Comparison of ENCODE assay signal across 23 cellular contexts in genomic region chr1:1956586-1957532, GRCh38. TPM values are rescaled to one million over a fixed set of nuclear protein-coding genes. Genes with fewer than 3 reads are reported as not detected.
A peak's percentile ranks its signal among the peaks of the same experiment; 100 is the strongest.
DNase-seq lines count a peak whose midpoint lies in the region; ATAC-seq and TF ChIP-seq lines count a peak whose summit lies in the region.
"Had no signal": no experiment of that assay in that cellular context is flagged by ENCODE, and none has a peak within 500 bp of the region (broad histone marks: within the 10 kb centered on the region; RNA-seq: fewer than 3 reads in every experiment).

No MANE protein-coding gene starts in this region.

- H3K9me3 ChIP-seq in BLaER1 (peaks cover 2% of the 10 kb centered on the region), lower lobe of right lung (no peaks in the 10 kb centered on the region), vagina (no peaks in the 10 kb centered on the region), gastroesophageal sphincter (no peaks in the 10 kb centered on the region)
- H3K9me3 ChIP-seq: A549, BE2C, HAP-1 had no signal

- H3K27me3 Mint-ChIP-seq in chondrocyte (ENCODE audit: low read depth) = peaks cover 23% of the 10 kb centered on the region

- H3K4me2 ChIP-seq in BLaER1 = peak overlapping the region; percentile 24; the same call in 1 of the 2 replicates
- H3K4me2 ChIP-seq: A549, GM23338 had no signal

- no peak overlapping the region for H3K4me3 Mint-ChIP-seq in chondrocyte (ENCODE audit: unreplicated experiment)
- H3K4me3 Mint-ChIP-seq: CD4-positive, alpha-beta memory T cell; GM23338; HFFc6 had no signal

- no peaks in the 10 kb centered on the region for H3K36me3 ChIP-seq in BLaER1
- no peaks in the 10 kb centered on the region for H3K36me3 ChIP-seq in lower lobe of right lung
- H3K36me3 ChIP-seq in vagina = no peaks in the 10 kb centered on the region
- no peaks in the 10 kb centered on the region for H3K36me3 ChIP-seq in gastroesophageal sphincter
- H3K36me3 ChIP-seq: BE2C, HAP-1 had no signal

- DNase-seq in left ventricle myocardium superior (peak; percentile 11), left cardiac atrium (no peak), chondrocyte (ENCODE audit: low spot score) (peak; percentile 90), lower lobe of right lung (peak; percentile 32), vagina (ENCODE audit: extremely low spot score in 2 of 2) (no peak), NCI-H82 (lab: John Stamatoyannopoulos, UW) (no peak)
- DNase-seq: 8988T; ACHN; AML-193; BE2C; C1 segment of cervical spinal cord; Calu3; CD4-positive, alpha-beta memory T cell; COR-L47; DMS53; HFFc6 had no signal

- H3K4me1 ChIP-seq in BLaER1 (peaks cover 54% of the 10 kb centered on the region), lower lobe of right lung (peaks cover 12% of the 10 kb centered on the region), vagina (peaks cover 9% of the 10 kb centered on the region), gastroesophageal sphincter (peaks cover 0 to 16% (median 0%) of the 10 kb centered on the region in 3 donors)
- H3K4me1 ChIP-seq: BE2C had no signal

- no peak for ATAC-seq in left ventricle myocardium superior
- ATAC-seq in left cardiac atrium = no peak
- no peak for ATAC-seq in lower lobe of right lung
- no peak for ATAC-seq in gastroesophageal sphincter
- ATAC-seq: A549, GM23338 had no signal

- no peak for TF ChIP-seq POLR2A in vagina (IDR thresholded peaks at IDR 0.05)
- TF ChIP-seq POLR2A in gastroesophageal sphincter (IDR thresholded peaks at IDR 0.05) = no peak

- TF ChIP-seq CTCF in chondrocyte (IDR thresholded peaks at IDR 0.05) (no peak), lower lobe of right lung (IDR thresholded peaks at IDR 0.05) (no peak), vagina (IDR thresholded peaks at IDR 0.05) (no peak), gastroesophageal sphincter (IDR thresholded peaks at IDR 0.05) (no peak)

- H3K27ac ChIP-seq in BLaER1 (no peak overlapping the region), lower lobe of right lung (no peak overlapping the region), vagina (no peak overlapping the region), gastroesophageal sphincter (no peak overlapping the region)
- H3K27ac ChIP-seq: A549 had no signal

- H4K20me1 ChIP-seq in BLaER1 = no peaks in the 10 kb centered on the region

- 95% methylated on average over 4 of the region's 38 CpGs; no CpG with 5 or more reads in 1 of the 2 donors for WGBS in gastroesophageal sphincter (ENCODE audit: low coverage in 1 of 2), 2 donors

- H3K4me3 ChIP-seq in BLaER1 = no peak overlapping the region
- H3K4me3 ChIP-seq in lower lobe of right lung = no peak overlapping the region
- H3K4me3 ChIP-seq in vagina = no peak overlapping the region
- no peak overlapping the region for H3K4me3 ChIP-seq in gastroesophageal sphincter
- H3K4me3 ChIP-seq: A549, GM23338, HAP-1 had no signal

- no peak overlapping the region for H3K27ac Mint-ChIP-seq in chondrocyte (ENCODE audit: unreplicated experiment)
- H3K27ac Mint-ChIP-seq: GM23338, HFFc6 had no signal

- H3K36me3 Mint-ChIP-seq in chondrocyte (ENCODE audit: low read depth) = no peaks in the 10 kb centered on the region
- H3K36me3 Mint-ChIP-seq: CD4-positive, alpha-beta memory T cell had no signal

- H3K4me1 Mint-ChIP-seq in chondrocyte (ENCODE audit: low read depth) = peaks cover 6% of the 10 kb centered on the region

- intact Hi-C loops in left ventricle myocardium superior (cut with micrococcal nuclease) (no loop called here), left cardiac atrium (cut with DNase I) (no loop called here), lower lobe of right lung (cut with DNase I) (no loop called here), vagina (cut with DNase I) (no loop called here)

- H3K27me3 ChIP-seq in BLaER1 = no peaks in the 10 kb centered on the region
- peaks cover 28% of the 10 kb centered on the region for H3K27me3 ChIP-seq in lower lobe of right lung (ENCODE audit: low read depth)
- no peaks in the 10 kb centered on the region for H3K27me3 ChIP-seq in vagina
- H3K27me3 ChIP-seq in gastroesophageal sphincter = peaks cover 63% of the 10 kb centered on the region

- no peak overlapping the region for H3K9ac ChIP-seq in BLaER1

- H3K9me3 Mint-ChIP-seq in chondrocyte (ENCODE audit: low read depth) = no peaks in the 10 kb centered on the region
- H3K9me3 Mint-ChIP-seq: HFFc6 had no signal

- no peak for TF ChIP-seq EP300 in gastroesophageal sphincter (IDR thresholded peaks at IDR 0.05)

RNA-seq across cellular contexts. Expression of gene TMEM52, which starts 37.8 kb away (rescaled TPM):
- total RNA-seq in left ventricle myocardium superior (1.7 TPM), left cardiac atrium (under 1 TPM; 0.68 to 0.82 TPM), chondrocyte (0.67 to 0.90 TPM (median 0.68 TPM) in 3 replicates), lower lobe of right lung (1.4 TPM), vagina (5.9 TPM), gastroesophageal sphincter (1 to 10 TPM in 3 of 4 donors, under 1 TPM in 1; 0.40 to 3.1 (median 1.8) TPM)

RNA-seq across cellular contexts. Expression of gene CALML6, which starts 41.8 kb away (rescaled TPM):
- total RNA-seq in left ventricle myocardium superior (not detected), left cardiac atrium (under 1 TPM in 1 of 2 donors, not detected in 1; 0.21 TPM), chondrocyte (2.1 to 2.3 TPM (median 2.1 TPM) in 3 replicates), lower lobe of right lung (not detected), vagina (0.49 TPM), gastroesophageal sphincter (under 1 TPM in 2 of 4 donors, not detected in 2; 0.40 to 0.47 TPM)
- total RNA-seq: G401 had no signal

RNA-seq across cellular contexts. Expression of gene CFAP74, which starts 46.7 kb away (rescaled TPM):
- total RNA-seq in left ventricle myocardium superior (not detected), left cardiac atrium (not detected), chondrocyte (not detected in 3 replicates), lower lobe of right lung (6.6 TPM), vagina (not detected), gastroesophageal sphincter (under 1 TPM in 1 of 4 donors, not detected in 3; 0.12 TPM)
- total RNA-seq: Calu3; CD4-positive, alpha-beta memory T cell; Daoy; G401; GM23338; HFFc6 had no signal

Comparison
In these comparisons a context has a peak if more than half of its experiments do, and no peak if none do; other contexts are left out.
1. DNase-seq: peak in left ventricle myocardium superior (single experiment), chondrocyte (single experiment) and lower lobe of right lung (single experiment); none in left cardiac atrium (single experiment), vagina (0 of 2) and NCI-H82 (single experiment).